In the genomic region with DNA sequence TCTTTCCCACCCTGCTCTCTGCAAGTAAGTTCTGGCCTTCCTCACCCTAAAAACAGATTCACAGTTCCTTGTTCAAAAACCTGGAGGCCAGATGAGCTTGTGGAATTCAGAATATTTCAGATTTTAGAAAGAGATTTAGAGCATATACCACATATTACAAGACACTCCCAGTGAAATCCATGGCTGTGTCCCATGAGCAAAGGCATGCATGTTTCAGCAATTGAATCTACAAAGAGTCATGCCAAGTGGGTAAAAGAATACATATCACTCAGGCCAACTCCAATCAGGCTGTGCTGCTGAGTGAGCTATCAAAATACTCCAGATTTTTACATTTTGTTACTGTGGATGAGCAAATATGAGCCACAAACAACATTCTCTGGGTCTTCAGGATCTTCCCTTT, we compare ENCODE assay signal across 23 cellular contexts. TPM values are rescaled to one million over a fixed set of nuclear protein-coding genes. Genes with fewer than 3 reads are reported as not detected.
DNase-seq lines count a peak whose midpoint lies in the region; ATAC-seq and TF ChIP-seq lines count a peak whose summit lies in the region.
"Had no signal": no experiment of that assay in that cellular context is flagged by ENCODE, and none has a peak within 500 bp of the region (broad histone marks: within the 10 kb centered on the region; RNA-seq: fewer than 3 reads in every experiment).

No MANE protein-coding gene starts in this region.

- intact Hi-C loops in activated naive CD4-positive, alpha-beta T cell treated with anti-CD3 and anti-CD28 coated beads for 36 hours (cut with micrococcal nuclease) = no loop called here
- intact Hi-C loops in activated T-helper 1 cell treated with anti-CD3 and anti-CD28 coated beads, Interleukin-12 subunit alpha, Interleukin-12 subunit beta, Interleukin-2, Interleukin-4 antibody, amounts not matched to agents 30 ng/mL and 10 ng/mL and 1 ng/mL, durations not matched to agents 14 hours and 24 hours and 36 hours (cut with micrococcal nuclease) = no loop called here

- H3K4me1 Mint-ChIP-seq in activated naive CD4-positive, alpha-beta T cell treated with anti-CD3 and anti-CD28 coated beads, Interleukin-2, amount 10 ng/mL, durations not matched to agents 7 days and 5 days = no peaks in the 10 kb centered on the region
- peaks cover 7% of the 10 kb centered on the region for H3K4me1 Mint-ChIP-seq in activated naive CD4-positive, alpha-beta T cell treated with anti-CD3 and anti-CD28 coated beads for 36 hours (ENCODE audit: low read depth)
- H3K4me1 Mint-ChIP-seq in activated T-helper 1 cell treated with anti-CD3 and anti-CD28 coated beads, Interleukin-12 subunit alpha, Interleukin-12 subunit beta, Interleukin-2, Interleukin-4 antibody, amounts not matched to agents 30 ng/mL and 10 ng/mL and 1 ng/mL, durations not matched to agents 14 hours and 24 hours and 36 hours (ENCODE audit: low read depth) = peaks cover 36% of the 10 kb centered on the region

- no peak overlapping the region for H3K4me3 ChIP-seq in fibroblast of villous mesenchyme (ENCODE audit: low read depth, low read length)
- H3K4me3 ChIP-seq: GM23338, heart right ventricle, lung, ovary had no signal

- H3K27me3 Mint-ChIP-seq in activated naive CD4-positive, alpha-beta T cell treated with anti-CD3 and anti-CD28 coated beads, Interleukin-2, amount 10 ng/mL, durations not matched to agents 7 days and 5 days = no peaks in the 10 kb centered on the region
- H3K27me3 Mint-ChIP-seq in activated naive CD4-positive, alpha-beta T cell treated with anti-CD3 and anti-CD28 coated beads for 36 hours (ENCODE audit: low read depth) = no peaks in the 10 kb centered on the region
- no peaks in the 10 kb centered on the region for H3K27me3 Mint-ChIP-seq in activated T-helper 1 cell treated with anti-CD3 and anti-CD28 coated beads, Interleukin-12 subunit alpha, Interleukin-12 subunit beta, Interleukin-2, Interleukin-4 antibody, amounts not matched to agents 30 ng/mL and 10 ng/mL and 1 ng/mL, durations not matched to agents 14 hours and 24 hours and 36 hours (ENCODE audit: insufficient read depth)
- H3K27me3 Mint-ChIP-seq: activated CD4-positive, alpha-beta memory T cell treated with anti-CD3 and anti-CD28 coated beads, Interleukin-2, amount 10 ng/mL, durations not matched to agents 7 days and 5 days; activated naive CD8-positive, alpha-beta T cell; central memory CD8-positive, alpha-beta T cell had no signal

- no peak overlapping the region for H3K4me3 Mint-ChIP-seq in activated naive CD4-positive, alpha-beta T cell treated with anti-CD3 and anti-CD28 coated beads, Interleukin-2, amount 10 ng/mL, durations not matched to agents 7 days and 5 days
- H3K4me3 Mint-ChIP-seq in activated naive CD4-positive, alpha-beta T cell treated with anti-CD3 and anti-CD28 coated beads for 36 hours = no peak overlapping the region
- no peak overlapping the region for H3K4me3 Mint-ChIP-seq in activated T-helper 1 cell treated with anti-CD3 and anti-CD28 coated beads, Interleukin-12 subunit alpha, Interleukin-12 subunit beta, Interleukin-2, Interleukin-4 antibody, amounts not matched to agents 30 ng/mL and 10 ng/mL and 1 ng/mL, durations not matched to agents 14 hours and 24 hours and 36 hours
- H3K4me3 Mint-ChIP-seq: activated CD4-positive, alpha-beta memory T cell treated with anti-CD3 and anti-CD28 coated beads, Interleukin-2, amount 10 ng/mL, durations not matched to agents 7 days and 5 days; activated naive CD8-positive, alpha-beta T cell; central memory CD8-positive, alpha-beta T cell; GM23338; T-helper 1 cell treated with Interleukin-12 subunit alpha and Interleukin-12 subunit beta and Interleukin-4 antibody, amounts not matched to agents 30 μg/mL and 1 μg/mL, for 36 hours had no signal

- H3K9me3 Mint-ChIP-seq in activated naive CD4-positive, alpha-beta T cell treated with anti-CD3 and anti-CD28 coated beads, Interleukin-2, amount 10 ng/mL, durations not matched to agents 7 days and 5 days = no peaks in the 10 kb centered on the region
- H3K9me3 Mint-ChIP-seq in activated naive CD4-positive, alpha-beta T cell treated with anti-CD3 and anti-CD28 coated beads for 36 hours = no peaks in the 10 kb centered on the region
- no peaks in the 10 kb centered on the region for H3K9me3 Mint-ChIP-seq in activated T-helper 1 cell treated with anti-CD3 and anti-CD28 coated beads, Interleukin-12 subunit alpha, Interleukin-12 subunit beta, Interleukin-2, Interleukin-4 antibody, amounts not matched to agents 30 ng/mL and 10 ng/mL and 1 ng/mL, durations not matched to agents 14 hours and 24 hours and 36 hours
- H3K9me3 Mint-ChIP-seq: activated CD4-positive, alpha-beta memory T cell treated with anti-CD3 and anti-CD28 coated beads, Interleukin-2, amount 10 ng/mL, durations not matched to agents 7 days and 5 days; activated T-helper 2 cell treated with anti-CD3 and anti-CD28 coated beads, Interferon-gamma antibody, Interleukin-2, Interleukin-4, amounts not matched to agents 10 μg/mL and 5 μg/mL and 100 μg/mL, durations not matched to agents 14 hours and 24 hours and 36 hours; central memory CD8-positive, alpha-beta T cell; GM23338 had no signal

- no peak for ATAC-seq in GM19351 (IDR thresholded peaks at IDR 0.05; ENCODE audit: unreplicated experiment)
- ATAC-seq: activated CD4-positive, CD25-positive, alpha-beta regulatory T cell treated with anti-CD3 and anti-CD28 coated beads, Interleukin-2, amount 50 U/mL, for 24 hours; foreskin keratinocyte had no signal

- H3K36me3 Mint-ChIP-seq in activated naive CD4-positive, alpha-beta T cell treated with anti-CD3 and anti-CD28 coated beads, Interleukin-2, amount 10 ng/mL, durations not matched to agents 7 days and 5 days = peaks cover 50% of the 10 kb centered on the region
- H3K36me3 Mint-ChIP-seq in activated naive CD4-positive, alpha-beta T cell treated with anti-CD3 and anti-CD28 coated beads for 36 hours (ENCODE audit: low read depth) = peaks cover 6% of the 10 kb centered on the region
- H3K36me3 Mint-ChIP-seq in activated T-helper 1 cell treated with anti-CD3 and anti-CD28 coated beads, Interleukin-12 subunit alpha, Interleukin-12 subunit beta, Interleukin-2, Interleukin-4 antibody, amounts not matched to agents 30 ng/mL and 10 ng/mL and 1 ng/mL, durations not matched to agents 14 hours and 24 hours and 36 hours (ENCODE audit: low read depth) = peaks cover 51% of the 10 kb centered on the region

- TF ChIP-seq CTCF in fibroblast of villous mesenchyme (IDR thresholded peaks at IDR 0.05; ENCODE audit: insufficient read depth, low read depth, low read length) = no peak

- CTCF ChIA-PET in activated naive CD4-positive, alpha-beta T cell treated with anti-CD3 and anti-CD28 coated beads, Interleukin-2, amount 10 ng/mL, durations not matched to agents 7 days and 5 days (lab: Charles Lee) = interaction anchor here (1.8 kb wide), 1 partner anchor 11 kb away, joined by 5 read pairs; the partner anchor contains the start of gene NEDD9
- CTCF ChIA-PET in activated naive CD4-positive, alpha-beta T cell treated with anti-CD3 and anti-CD28 coated beads for 36 hours (lab: Charles Lee) = interaction anchor here (1.2 to 1.8 kb wide), 2 partner anchors 254 to 273 kb away, joined by 4 to 6 read pairs; no protein-coding TSS in a partner anchor

- peak overlapping the region; percentile 49 for H3K27ac Mint-ChIP-seq in activated naive CD4-positive, alpha-beta T cell treated with anti-CD3 and anti-CD28 coated beads, Interleukin-2, amount 10 ng/mL, durations not matched to agents 7 days and 5 days
- no peak overlapping the region for H3K27ac Mint-ChIP-seq in activated naive CD4-positive, alpha-beta T cell treated with anti-CD3 and anti-CD28 coated beads for 36 hours
- H3K27ac Mint-ChIP-seq in activated T-helper 1 cell treated with anti-CD3 and anti-CD28 coated beads, Interleukin-12 subunit alpha, Interleukin-12 subunit beta, Interleukin-2, Interleukin-4 antibody, amounts not matched to agents 30 ng/mL and 10 ng/mL and 1 ng/mL, durations not matched to agents 14 hours and 24 hours and 36 hours = peak overlapping the region; percentile 78
- H3K27ac Mint-ChIP-seq: activated CD4-positive, alpha-beta memory T cell treated with anti-CD3 and anti-CD28 coated beads, Interleukin-2, amount 10 ng/mL, durations not matched to agents 7 days and 5 days; activated naive CD8-positive, alpha-beta T cell; activated T-helper 2 cell treated with anti-CD3 and anti-CD28 coated beads, Interferon-gamma antibody, Interleukin-2, Interleukin-4, amounts not matched to agents 10 μg/mL and 5 μg/mL and 100 μg/mL, durations not matched to agents 14 hours and 24 hours and 36 hours; GM23338; T-helper 1 cell treated with Interleukin-12 subunit alpha and Interleukin-12 subunit beta and Interleukin-4 antibody, amounts not matched to agents 30 μg/mL and 1 μg/mL, for 36 hours had no signal

- DNase-seq in activated naive CD4-positive, alpha-beta T cell treated with anti-CD3 and anti-CD28 coated beads, Interleukin-2, amount 10 ng/mL, durations not matched to agents 7 days and 5 days = no peak
- no peak for DNase-seq in activated naive CD4-positive, alpha-beta T cell treated with anti-CD3 and anti-CD28 coated beads for 36 hours
- DNase-seq in activated T-helper 1 cell treated with anti-CD3 and anti-CD28 coated beads, Interleukin-12 subunit alpha, Interleukin-12 subunit beta, Interleukin-2, Interleukin-4 antibody, amounts not matched to agents 30 ng/mL and 10 ng/mL and 1 ng/mL, durations not matched to agents 14 hours and 24 hours and 36 hours (ENCODE audit: low spot score) = no peak
- DNase-seq in fibroblast of villous mesenchyme (ENCODE audit: low read depth) (peak; percentile 16), Ammon's horn (ENCODE audit: low spot score) (no peak), COR-L47 (lab: John Stamatoyannopoulos, UW) (no peak), SKM-1 (lab: John Stamatoyannopoulos, UW; ENCODE audit: unreplicated experiment) (no peak)
- DNase-seq: activated CD4-positive, alpha-beta memory T cell treated with anti-CD3 and anti-CD28 coated beads, Interleukin-2, amount 10 ng/mL, durations not matched to agents 7 days and 5 days; BE2C; foreskin keratinocyte; heart right ventricle; Karpas-422; NCI-H1694; ovary; stimulated activated CD4-positive, alpha-beta T cell treated with anti-CD3 and anti-CD28 coated beads, Interleukin-2, amount 100 ng/mL, for 24 hours had no signal

RNA-seq across cellular contexts. Expression of gene NEDD9, which starts 10.2 kb away (rescaled TPM):
- 10 to 100 TPM; 17.5 to 18.8 TPM for total RNA-seq in activated naive CD4-positive, alpha-beta T cell treated with anti-CD3 and anti-CD28 coated beads for 36 hours
- 53.2 and 62.1 TPM in 2 replicates for total RNA-seq in activated T-helper 1 cell treated with anti-CD3 and anti-CD28 coated beads, Interleukin-12 subunit alpha, Interleukin-12 subunit beta, Interleukin-2, Interleukin-4 antibody, amounts not matched to agents 30 ng/mL and 10 ng/mL and 1 ng/mL, durations not matched to agents 14 hours and 24 hours and 36 hours
- 27.1 and 29.8 TPM in 2 replicates for total RNA-seq in fibroblast of villous mesenchyme
